31 cellular contexts compared by ENCODE assay signal in genomic region chr10:70991140-70992124, GRCh38.
DNase-seq lines count a peak whose midpoint lies in the region; ATAC-seq, FAIRE-seq and TF ChIP-seq lines count a peak whose summit lies in the region.
"Had no signal": no experiment of that assay in that cellular context is flagged by ENCODE, and none has a peak within 500 bp of the region (broad histone marks: within the 10 kb centered on the region; RNA-seq: fewer than 3 reads in every experiment).

No MANE protein-coding gene starts in this region.

- DNase-seq in NOMO-1 treated with dmso at 0.1 percent for 144 hours (lab: John Stamatoyannopoulos, UW; ENCODE audit: unreplicated experiment) (peak; percentile 26), HepG2 (ENCODE audit: low spot score) (peak; percentile 60), D341Med (ENCODE audit: low spot score) (no peak)
- DNase-seq in stimulated activated CD4-positive, alpha-beta T cell treated with anti-CD3 and anti-CD28 coated beads, Interleukin-2, amount 100 ng/mL, for 48 hours = no peak
- DNase-seq: activated CD4-positive, alpha-beta memory T cell treated with anti-CD3 and anti-CD28 coated beads for 36 hours; activated CD4-positive, CD25-positive, alpha-beta regulatory T cell; DMS79; foreskin keratinocyte; GDM1; GM23248; HFFc6; kidney glomerular epithelial cell; NCI-H1105 treated with DMSO at 0.1 percent for 48 hours; NCI-H1930; NCI-H524; psoas muscle; SJCRH30; stimulated activated CD8-positive, alpha-beta memory T cell treated with anti-CD3 and anti-CD28 coated beads, Interleukin-4, amount 100 ng/mL, for 48 hours; T-helper 1 cell; transverse colon had no signal

- peak; percentile 81 for FAIRE-seq in HepG2 (lab: Jason Lieb, UNC)

- no peak for TF ChIP-seq POLR2A in HepG2 (IDR thresholded peaks at IDR 0.05; ENCODE audit: insufficient read depth in 1 of 2, low read depth in 2 of 2, low read length in 2 of 2)

- H3K27ac ChIP-seq in BLaER1 treated with 17β-estradiol and CSF1 and Interleukin-3, amounts not matched to agents 10 nM and 100 nM = peak overlapping the region in 5 of 11 experiments; percentile 34 to 55 (median 38); a peak in 6 of 22 replicates
- no peak overlapping the region for H3K27ac ChIP-seq in HepG2 (ENCODE audit: extremely low read length, insufficient read depth, low read length)
- H3K27ac ChIP-seq: ascending aorta, BLaER1, esophagus muscularis mucosa, foreskin keratinocyte, GM23248, heart left ventricle, HL-60, Peyer's patch, psoas muscle, SJCRH30, transverse colon had no signal

- POLR2A ChIA-PET in HepG2 (lab: Yijun Ruan, JAX) = no interaction called here

- H3K4me1 ChIP-seq in BLaER1 treated with 17β-estradiol and CSF1 and Interleukin-3, amounts not matched to agents 10 nM and 100 nM = peaks cover 0 to 22% (median 17%) of the 10 kb centered on the region in 10 experiments; a peak in 17 of 20 replicates
- peaks cover 24% of the 10 kb centered on the region for H3K4me1 ChIP-seq in HepG2 (ENCODE audit: insufficient read depth, low read length)
- H3K4me1 ChIP-seq: ascending aorta, esophagus muscularis mucosa, foreskin keratinocyte, heart left ventricle, Peyer's patch, psoas muscle, SJCRH30, transverse colon had no signal

- H3K9me3 ChIP-seq in BLaER1 treated with 17β-estradiol and CSF1 and Interleukin-3, amounts not matched to agents 10 nM and 100 nM (replicated peaks in 1 of 11) = no peaks in the 10 kb centered on the region
- H3K9me3 ChIP-seq in HepG2 (ENCODE audit: low read length) = no peaks in the 10 kb centered on the region
- H3K9me3 ChIP-seq: ascending aorta, BLaER1, esophagus muscularis mucosa, heart left ventricle, Peyer's patch, psoas muscle, SJCRH30, transverse colon had no signal

- TF ChIP-seq EP300 in HepG2 (IDR thresholded peaks at IDR 0.05; ENCODE audit: low read depth in 2 of 2, low read length in 2 of 2) (no peak), HepG2 (CRISPR knock-in tag; IDR thresholded peaks at IDR 0.05; ENCODE audit: borderline replicate concordance) (no peak)

- peak overlapping the region; percentile 0 to 57 (median 41); a peak in 17 of 22 replicates for H3K4me2 ChIP-seq in BLaER1 treated with 17β-estradiol and CSF1 and Interleukin-3, amounts not matched to agents 10 nM and 100 nM
- no peak overlapping the region for H3K4me2 ChIP-seq in HepG2 (ENCODE audit: low read depth, low read length)

- ATAC-seq in GM19463 (IDR thresholded peaks at IDR 0.05; ENCODE audit: unreplicated experiment) (peak; percentile 82), HepG2 (peak; percentile 95), GM19467 (IDR thresholded peaks at IDR 0.05; ENCODE audit: unreplicated experiment) (no peak)
- ATAC-seq: activated naive CD4-positive, alpha-beta T cell treated with anti-CD3 and anti-CD28 coated beads, Interleukin-2, amount 50 U/mL, for 72 hours; activated T-helper 17 cell treated with anti-CD3 and anti-CD28 coated beads, Interleukin-2, amount 50 U/mL, for 72 hours; foreskin keratinocyte; heart left ventricle; psoas muscle had no signal

- TF ChIP-seq RAD21 in HepG2 (CRISPR knock-in tag; IDR thresholded peaks at IDR 0.05) = no peak

- no peaks in the 10 kb centered on the region for H3K27me3 ChIP-seq in BLaER1 treated with 17β-estradiol and CSF1 and Interleukin-3, amounts not matched to agents 10 nM and 100 nM
- H3K27me3 ChIP-seq in HepG2 (ENCODE audit: control insufficient read depth in 1 of 2, insufficient read depth in 2 of 2, low read length in 2 of 2) = peaks cover 0 to 11% of the 10 kb centered on the region in 2 experiments; a peak in 2 of 5 replicates
- H3K27me3 ChIP-seq: ascending aorta, BLaER1, esophagus muscularis mucosa, Peyer's patch, SJCRH30, transverse colon had no signal

- no peaks in the 10 kb centered on the region; a peak in 1 of 22 replicates for H4K20me1 ChIP-seq in BLaER1 treated with 17β-estradiol and CSF1 and Interleukin-3, amounts not matched to agents 10 nM and 100 nM
- H4K20me1 ChIP-seq in HepG2 (ENCODE audit: insufficient read depth, low read length) = no peaks in the 10 kb centered on the region
- H4K20me1 ChIP-seq: BLaER1 had no signal

- no peak overlapping the region for H2AFZ ChIP-seq in HepG2 (ENCODE audit: low read length)
- H2AFZ ChIP-seq: GM23248 had no signal

- TF ChIP-seq CTCF in HepG2 (CRISPR knock-in tag; IDR thresholded peaks at IDR 0.05) = no peak

- no TSS peak for BruUV-seq in HepG2 (replicated peaks; lab: Mats Ljungman, UMichigan)

- H3K9ac ChIP-seq in BLaER1 treated with 17β-estradiol and CSF1 and Interleukin-3, amounts not matched to agents 10 nM and 100 nM = peak overlapping the region in 1 of 11 experiments; percentile 0; a peak in 1 of 22 replicates
- H3K9ac ChIP-seq in HepG2 (ENCODE audit: insufficient read depth, low read depth, low read length) = no peak overlapping the region
- H3K9ac ChIP-seq: BLaER1, GM23248 had no signal

- WGBS in HepG2 (ENCODE audit: low lambda C conversion rate) = 44% methylated on average over 14 of the region's 14 CpGs

- intact Hi-C loops in HepG2 (cut with micrococcal nuclease; ENCODE audit: unreplicated experiment) = no loop called here

- H3K36me3 ChIP-seq in BLaER1 treated with 17β-estradiol and CSF1 and Interleukin-3, amounts not matched to agents 10 nM and 100 nM = no peaks in the 10 kb centered on the region
- no peaks in the 10 kb centered on the region for H3K36me3 ChIP-seq in HepG2 (replicated peaks in 1 of 2; ENCODE audit: control insufficient read depth in 1 of 2, insufficient read depth in 2 of 2, low read length in 2 of 2)
- H3K36me3 ChIP-seq: ascending aorta, BLaER1, esophagus muscularis mucosa, heart left ventricle, Peyer's patch, SJCRH30, transverse colon had no signal

- no peaks in the 10 kb centered on the region for H3K79me2 ChIP-seq in HepG2 (ENCODE audit: insufficient read depth, low read length)

- in situ Hi-C loops in HepG2 (cut with HindIII; ENCODE audit: extremely low pct_ligation_motif_present, low pct_unique_long_range_greater_than_20kb) = no loop called here

- CTCF ChIA-PET in HepG2 (lab: Yijun Ruan, JAX; ENCODE audit: low intra/inter-chr PET ratio, low total read pairs) = no interaction called here

- H3K4me3 ChIP-seq in BLaER1 treated with 17β-estradiol and CSF1 and Interleukin-3, amounts not matched to agents 10 nM and 100 nM = no peak overlapping the region
- H3K4me3 ChIP-seq in HepG2 (replicated peaks in 1 of 3; ENCODE audit: insufficient read depth in 1 of 3, low read depth in 2 of 3, low read length in 3 of 3) = no peak overlapping the region; a peak in 1 of 6 replicates
- H3K4me3 ChIP-seq: ascending aorta, BLaER1, esophagus muscularis mucosa, GM23248, heart left ventricle, Peyer's patch, psoas muscle, SJCRH30, transverse colon had no signal

TF ChIP-seq in HepG2, 621 proteins besides CTCF, POLR2A, EP300 and RAD21 (continues in another document):
- TF ChIP-seq SKI (IDR thresholded peaks at IDR 0.05; ENCODE audit: partially characterized antibody) (no peak), ZNF710 (CRISPR knock-in tag; IDR thresholded peaks at IDR 0.05; ENCODE audit: borderline replicate concordance) (no peak), ZNF124 (CRISPR knock-in tag; IDR thresholded peaks at IDR 0.05) (no peak), ZBTB33 (CRISPR knock-in tag; IDR thresholded peaks at IDR 0.05) (no peak), GATAD2A (CRISPR knock-in tag; IDR thresholded peaks at IDR 0.05) (0 out of 2 replicates have a peak, but pooled peaks have one; percentile 19), GABPA (IDR thresholded peaks at IDR 0.05; ENCODE audit: low read depth, low read length) (no peak), GABPA (CRISPR knock-in tag; IDR thresholded peaks at IDR 0.05; ENCODE audit: low read depth) (no peak), NKX3-1 (CRISPR knock-in tag; IDR thresholded peaks at IDR 0.05) (no peak), SATB2 (CRISPR knock-in tag; IDR thresholded peaks at IDR 0.05) (no peak), ZNF282 (IDR thresholded peaks at IDR 0.05; ENCODE audit: partially characterized antibody) (no peak), HNF4A (CRISPR knock-in tag; IDR thresholded peaks at IDR 0.05) (peak; percentile 82), NFE2 (CRISPR knock-in tag; IDR thresholded peaks at IDR 0.05) (no peak)

Comparison
In these comparisons a context has a peak if more than half of its experiments do, and no peak if none do; other contexts are left out.
1. DNase-seq: peak in NOMO-1 treated with dmso at 0.1 percent for 144 hours (single experiment) and HepG2 (single experiment); none in stimulated activated CD4-positive, alpha-beta T cell treated with anti-CD3 and anti-CD28 coated beads, Interleukin-2, amount 100 ng/mL, for 48 hours (0 of 2) and D341Med (single experiment).